8 cellular contexts compared by ENCODE assay signal in genomic region chr5:131413605-131414559, GRCh38.
DNase-seq lines count a peak whose midpoint lies in the region; ATAC-seq and TF ChIP-seq lines count a peak whose summit lies in the region.

No MANE protein-coding gene starts in this region.

- WGBS in esophagus muscularis mucosa: 95% methylated on average over 4 of the region's 4 CpGs
- WGBS in sigmoid colon, 2 donors: 79 to 90% methylated on average over 4 of the region's 4 CpGs

- TF ChIP-seq POLR2A in esophagus muscularis mucosa (IDR thresholded peaks at IDR 0.05; ENCODE audit: low read depth) (no peak), sigmoid colon (IDR thresholded peaks at IDR 0.05) (no peak)

- ATAC-seq in GM18520 (IDR thresholded peaks at IDR 0.05; ENCODE audit: unreplicated experiment) (peak; percentile 47), GM21717 (IDR thresholded peaks at IDR 0.05; ENCODE audit: unreplicated experiment) (peak; percentile 73)

- H3K4me1 ChIP-seq in esophagus muscularis mucosa (no peaks in the 10 kb centered on the region), sigmoid colon (no peaks in the 10 kb centered on the region)

- TF ChIP-seq CTCF in esophagus muscularis mucosa (IDR thresholded peaks at IDR 0.05): no peak
- no peak for TF ChIP-seq CTCF in sigmoid colon (IDR thresholded peaks at IDR 0.05)

- peaks cover 0 to 18% (median 0%) of the 10 kb centered on the region in 4 donors for H3K36me3 ChIP-seq in esophagus muscularis mucosa
- H3K36me3 ChIP-seq in sigmoid colon: no peaks in the 10 kb centered on the region

- intact Hi-C loops in esophagus muscularis mucosa (cut with DNase I) (loop anchor here (10.0 kb wide), 1 partner anchor 1509 kb away; the partner anchor contains the start of gene CHSY3), posterior cingulate gyrus (cut with DNase I) (no loop called here), sigmoid colon (cut with DNase I) (loop anchor here (10.0 kb wide), 1 partner anchor 149 kb away; the partner anchor contains the start of gene CDC42SE2)

- H3K4me3 ChIP-seq in Jurkat, Clone E6-1 (ENCODE audit: low read length): no peak overlapping the region
- no peak overlapping the region for H3K4me3 ChIP-seq in esophagus muscularis mucosa
- H3K4me3 ChIP-seq in sigmoid colon: no peak overlapping the region

- DNase-seq in Jurkat, Clone E6-1 (ENCODE audit: low read depth, low spot score): peak; percentile 40
- DNase-seq in fibroblast of the conjunctiva (ENCODE audit: low read depth) (peak; percentile 49), esophagus muscularis mucosa (ENCODE audit: extremely low spot score) (no peak), posterior cingulate gyrus (no peak), T1000 (lab: John Stamatoyannopoulos, UW) (no peak), sigmoid colon (no peak)

- TF ChIP-seq EP300 in esophagus muscularis mucosa (IDR thresholded peaks at IDR 0.05): no peak
- TF ChIP-seq EP300 in sigmoid colon (IDR thresholded peaks at IDR 0.05): no peak

- H3K27me3 ChIP-seq in esophagus muscularis mucosa: no peaks in the 10 kb centered on the region
- H3K27me3 ChIP-seq in sigmoid colon: no peaks in the 10 kb centered on the region

- H3K27ac ChIP-seq in esophagus muscularis mucosa (replicated peaks in 1 of 4): no peak overlapping the region
- H3K27ac ChIP-seq in sigmoid colon: no peak overlapping the region

- H3K9me3 ChIP-seq in esophagus muscularis mucosa: no peaks in the 10 kb centered on the region
- no peaks in the 10 kb centered on the region for H3K9me3 ChIP-seq in sigmoid colon

Comparison
In these comparisons a context has a peak if more than half of its experiments do, and no peak if none do; other contexts are left out.
1. DNase-seq: peak in Jurkat, Clone E6-1 (single experiment) and fibroblast of the conjunctiva (single experiment); none in esophagus muscularis mucosa (single experiment), posterior cingulate gyrus (0 of 10), T1000 (single experiment) and sigmoid colon (single experiment).